ENCODE assay signal across 9 cellular contexts in the genomic region with DNA sequence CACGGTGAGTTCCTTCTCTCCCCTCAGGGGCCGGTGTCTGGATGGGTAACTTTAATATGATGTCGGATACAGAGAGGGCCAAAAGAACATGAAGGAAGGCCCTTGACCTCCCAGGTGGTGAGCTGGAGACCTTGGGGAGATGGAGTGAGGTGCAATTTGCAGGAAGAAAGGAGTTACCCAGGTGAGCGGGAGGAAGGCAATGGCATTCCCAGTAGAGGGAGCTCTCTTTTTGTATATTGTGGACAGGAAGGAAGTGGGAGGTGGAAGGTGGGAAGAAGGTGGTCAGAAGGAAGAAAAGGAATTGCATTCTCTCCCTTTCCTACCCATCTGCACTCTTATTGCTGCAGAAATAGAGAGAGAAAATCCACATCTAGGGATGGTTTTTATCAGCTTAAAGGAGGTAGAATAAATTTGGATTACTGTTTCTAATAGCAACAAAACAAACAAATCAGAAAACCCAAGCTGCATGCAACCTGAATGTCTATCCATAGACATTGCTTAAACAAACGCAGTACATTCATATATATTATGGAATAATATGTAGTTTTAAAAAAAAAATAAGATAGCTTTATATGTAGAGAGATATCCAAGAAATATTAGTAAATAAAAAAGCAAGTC.
A peak's percentile ranks its signal among the peaks of the same experiment; 100 is the strongest.
DNase-seq lines count a peak whose midpoint lies in the region; ATAC-seq and TF ChIP-seq lines count a peak whose summit lies in the region.
"Had no signal": no experiment of that assay in that cellular context is flagged by ENCODE, and none has a peak within 500 bp of the region (broad histone marks: within the 10 kb centered on the region; RNA-seq: fewer than 3 reads in every experiment).

No MANE protein-coding gene starts in this region.

- H3K4me3 ChIP-seq in BJ (ENCODE audit: low read depth, low read length) = no peak overlapping the region

- H3K27me3 ChIP-seq in BJ (ENCODE audit: control insufficient read depth, insufficient read depth, low read length) = no peaks in the 10 kb centered on the region

- TF ChIP-seq CTCF in BJ (IDR thresholded peaks at IDR 0.05; ENCODE audit: insufficient read depth, low read depth, low read length) (peak; percentile 38; the same call in 1 of the 2 replicates), LNCAP (IDR thresholded peaks at IDR 0.05) (peak; percentile 91)

- CTCF ChIA-PET in BJ (lab: Yijun Ruan, JAX) = interaction anchor here (0.7 to 5.1 kb wide), 10 partner anchors 8 to 257 kb away, joined by 3 to 23 read pairs (median 6); a partner anchor contains a TSS

- no peak for ATAC-seq in HG02870 (IDR thresholded peaks at IDR 0.05; ENCODE audit: unreplicated experiment)
- no peak for ATAC-seq in HG03432 (IDR thresholded peaks at IDR 0.05; ENCODE audit: unreplicated experiment)
- no peak for ATAC-seq in GM19455 (IDR thresholded peaks at IDR 0.05; ENCODE audit: unreplicated experiment)

- POLR2A ChIA-PET in BJ (lab: Charles Lee) = no interaction called here

- DNase-seq in BJ (ENCODE audit: low read depth) (no peak), SHP77 treated with DMSO at 0.1 percent for 48 hours (lab: John Stamatoyannopoulos, UW) (peak; percentile 43), iris pigment epithelial cell (ENCODE audit: low read depth) (peak; percentile 17), HK-2 (ENCODE audit: unreplicated experiment) (no peak)
- DNase-seq: GF-D8 had no signal

- H3K36me3 ChIP-seq in BJ (ENCODE audit: control insufficient read depth, insufficient read depth, low read length) = no peaks in the 10 kb centered on the region

Comparison
In these comparisons a context has a peak if more than half of its experiments do, and no peak if none do; other contexts are left out.
1. DNase-seq: peak in SHP77 treated with DMSO at 0.1 percent for 48 hours (single experiment) and iris pigment epithelial cell (single experiment); none in BJ (single experiment) and HK-2 (single experiment).